25 cellular contexts compared by ENCODE assay signal in genomic region chr6:75491302-75491701, GRCh38. TPM values are rescaled to one million over a fixed set of nuclear protein-coding genes. Genes with fewer than 3 reads are reported as not detected.
DNase-seq lines count a peak whose midpoint lies in the region; ATAC-seq and TF ChIP-seq lines count a peak whose summit lies in the region.
"Had no signal": no experiment of that assay in that cellular context is flagged by ENCODE, and none has a peak within 500 bp of the region (broad histone marks: within the 10 kb centered on the region; RNA-seq: fewer than 3 reads in every experiment).

No MANE protein-coding gene starts in this region.

- no peak overlapping the region for H3K4me2 ChIP-seq in IMR-90 (ENCODE audit: low read depth, low read length)
- H3K4me2 ChIP-seq: GM23338 had no signal

- no peak overlapping the region for H3K56ac ChIP-seq in IMR-90 (ENCODE audit: extremely low read depth, insufficient read depth, low read length)

- ATAC-seq in IMR-90 (ENCODE audit: low read depth) (no peak), heart right ventricle (peak; percentile 26 to 71 (median 56)), HG03460 (IDR thresholded peaks at IDR 0.05; ENCODE audit: unreplicated experiment) (no peak)
- ATAC-seq: effector memory CD8-positive, alpha-beta T cell; GM23338; mucosa of descending colon; sciatic nerve; stimulated activated naive CD8-positive, alpha-beta T cell treated with anti-CD3 and anti-CD28 coated beads, Interleukin-15, Interleukin-2, amounts not matched to agents 100 U/mL and 50 U/mL, for 24 hours had no signal

- intact Hi-C loops in IMR-90 (cut with micrococcal nuclease) (no loop called here), heart right ventricle (cut with DNase I) (loop anchor here in 4 of 10 donors (2.0 to 10.0 kb wide), 7 partner anchors 54 to 124 kb away; no protein-coding TSS in a partner anchor), tibial artery (cut with DNase I; ENCODE audit: low total_unique reads) (loop anchor here (10.0 kb wide), 1 partner anchor 113 kb away; the partner anchor contains the start of gene SENP6), colonic mucosa (cut with DNase I) (no loop called here)

- H3K27me3 ChIP-seq in IMR-90 (ENCODE audit: control insufficient read depth, insufficient read depth, low read length) (no peaks in the 10 kb centered on the region), heart right ventricle (no peaks in the 10 kb centered on the region), muscle layer of duodenum (ENCODE audit: low read depth, low read length) (no peaks in the 10 kb centered on the region), tibial artery (no peaks in the 10 kb centered on the region), colonic mucosa (no peaks in the 10 kb centered on the region)

- DNase-seq in IMR-90 (no peak), heart right ventricle (peak in 1 of 2 donors; percentile 57), tibial artery (no peak), colonic mucosa (no peak), GM13976 (ENCODE audit: low spot score) (no peak)
- no peak for DNase-seq in stimulated activated naive CD4-positive, alpha-beta T cell (lab: John Stamatoyannopoulos, UW)
- DNase-seq: activated CD4-positive, alpha-beta T cell treated with anti-CD3 and anti-CD28 coated beads, Interleukin-2, amount 10 ng/mL, durations not matched to agents 24 days and 14 days; activated gamma-delta T cell treated with Interleukin-2 at 50 U/mL for 16 hours; amniotic stem cell; cerebellar nuclear complex; DMS 273 treated with DMSO at 0.1 percent for 48 hours; effector memory CD8-positive, alpha-beta T cell; mucosa of descending colon; NCI-H1105; NCI-H2107; NCI-H510A treated with DMSO at 0.1 percent for 48 hours; occipital lobe; stimulated activated CD4-positive, alpha-beta T cell treated with anti-CD3 and anti-CD28 coated beads, Interleukin-1b, Interleukin-23, amount 100 ng/mL, for 48 hours; stimulated activated naive CD8-positive, alpha-beta T cell treated with anti-CD3 and anti-CD28 coated beads, Interleukin-15, Interleukin-2, amounts not matched to agents 100 U/mL and 50 U/mL, for 24 hours had no signal

- no peak overlapping the region for H3K4ac ChIP-seq in IMR-90 (ENCODE audit: low read depth, low read length)

- H4K20me1 ChIP-seq in IMR-90 (ENCODE audit: insufficient read depth, low read length) = no peaks in the 10 kb centered on the region

- H2BK20ac ChIP-seq in IMR-90 (ENCODE audit: low read depth, low read length) = 0 out of 2 replicates have a peak overlapping the region, but pooled peaks have one; percentile 14

- H4K91ac ChIP-seq in IMR-90 (ENCODE audit: insufficient read depth, low read depth, low read length) = no peak overlapping the region

- H3K14ac ChIP-seq in IMR-90 (replicated peaks; ENCODE audit: low read depth, low read length) = no peak overlapping the region

- no peak overlapping the region for H2AK5ac ChIP-seq in IMR-90 (ENCODE audit: low read depth, low read length)

- no CpG with 5 or more reads among the region's 1 CpG for WGBS in IMR-90 (ENCODE audit: extremely low coverage in 2 of 2, insufficient read length in 1 of 2), 2 experiments
- WGBS in heart right ventricle, 2 donors = 22 to 53% methylated on average over 1 of the region's 1 CpG

- no TSS peak for BruUV-seq in IMR-90 (replicated peaks; lab: Mats Ljungman, UMichigan)

- H2AK9ac ChIP-seq in IMR-90 (replicated peaks; ENCODE audit: low read depth, low read length, poor library complexity) = no peak overlapping the region

- no peak overlapping the region for H4K8ac ChIP-seq in IMR-90 (ENCODE audit: low read depth in 2 of 2, low read length in 2 of 2)

- no peak overlapping the region for H2BK5ac ChIP-seq in IMR-90 (ENCODE audit: low read depth, low read length, poor library complexity, severe bottlenecking)

- in situ Hi-C loops in IMR-90 (cut with MboI; ENCODE audit: low sequenced_read_pairs) (no loop called here), GM13976 (cut with MboI; ENCODE audit: low sequenced_read_pairs, unreplicated experiment) (no loop called here)

- dilution Hi-C loops in IMR-90 (cut with HindIII; ENCODE audit: low sequenced_read_pairs, unreplicated experiment) = no loop called here

- H3K36me3 ChIP-seq in IMR-90 (ENCODE audit: control insufficient read depth, insufficient read depth, low read length) (no peaks in the 10 kb centered on the region), heart right ventricle (peaks cover 0 to 6% (median 0%) of the 10 kb centered on the region in 9 donors), muscle layer of duodenum (ENCODE audit: control insufficient read depth in 1 of 2, insufficient read depth in 2 of 2, low read length in 2 of 2) (no peaks in the 10 kb centered on the region), tibial artery (no peaks in the 10 kb centered on the region), colonic mucosa (no peaks in the 10 kb centered on the region)

- H3K18ac ChIP-seq in IMR-90 (ENCODE audit: low read depth, low read length) = no peak overlapping the region

- no peak overlapping the region for H3K23ac ChIP-seq in IMR-90 (ENCODE audit: low read depth, low read length)

- no peak overlapping the region for H2BK120ac ChIP-seq in IMR-90 (ENCODE audit: low read depth, low read length)

- no peak overlapping the region for H2BK15ac ChIP-seq in IMR-90 (ENCODE audit: low read depth, low read length)

- POLR2A ChIA-PET in IMR-90 (lab: Charles Lee; ENCODE audit: unreplicated experiment) = no interaction called here

- H3K9me1 ChIP-seq in IMR-90 (ENCODE audit: insufficient read depth, low read length) = no peaks in the 10 kb centered on the region

- CTCF ChIA-PET in IMR-90 (lab: Yijun Ruan, JAX) = no interaction called here

- no peak for TF ChIP-seq POLR2A in IMR-90 (IDR thresholded peaks at IDR 0.05; ENCODE audit: low read depth, low read length)

- H3K9me3 ChIP-seq in IMR-90 (ENCODE audit: control insufficient read depth, insufficient read depth, low read length) = no peaks in the 10 kb centered on the region
- H3K9me3 ChIP-seq in heart right ventricle = no peaks in the 10 kb centered on the region
- H3K9me3 ChIP-seq in muscle layer of duodenum (ENCODE audit: control insufficient read depth in 1 of 2, low read length in 2 of 2) = no peaks in the 10 kb centered on the region
- H3K9me3 ChIP-seq in tibial artery = no peaks in the 10 kb centered on the region
- no peaks in the 10 kb centered on the region for H3K9me3 ChIP-seq in colonic mucosa
- H3K9me3 ChIP-seq: mucosa of descending colon had no signal

- no peak overlapping the region for H3K27ac ChIP-seq in IMR-90 (ENCODE audit: insufficient read depth, low read length)
- H3K27ac ChIP-seq in heart right ventricle = peak overlapping the region; percentile 75 to 95 (median 90)
- H3K27ac ChIP-seq in muscle layer of duodenum (ENCODE audit: low read length) = peak overlapping the region; percentile 94
- peak overlapping the region; percentile 78 to 91 for H3K27ac ChIP-seq in tibial artery
- H3K27ac ChIP-seq in colonic mucosa = no peak overlapping the region

- TF ChIP-seq RAD21 in IMR-90 (IDR thresholded peaks at IDR 0.05; ENCODE audit: low read length) = no peak

- no peak overlapping the region for H3K4me3 ChIP-seq in IMR-90 (ENCODE audit: insufficient read depth, low read depth, low read length)
- H3K4me3 ChIP-seq in heart right ventricle = peak overlapping the region; percentile 38 to 71 (median 56)
- peak overlapping the region; percentile 60 to 74 for H3K4me3 ChIP-seq in muscle layer of duodenum (ENCODE audit: low read depth in 1 of 2, low read length in 2 of 2)
- H3K4me3 ChIP-seq in tibial artery = peak overlapping the region; percentile 50 to 55
- H3K4me3 ChIP-seq in colonic mucosa = no peak overlapping the region
- H3K4me3 ChIP-seq: GM23338, mucosa of descending colon had no signal

- H3K79me1 ChIP-seq in IMR-90 (ENCODE audit: low read depth in 1 of 2, low read length in 2 of 2) = no peaks in the 10 kb centered on the region

- peaks cover 3% of the 10 kb centered on the region; the same call in 1 of the 2 replicates for H3K4me1 ChIP-seq in IMR-90 (ENCODE audit: control insufficient read depth, insufficient read depth, low read length)
- H3K4me1 ChIP-seq in heart right ventricle = peaks cover 0 to 71% (median 60%) of the 10 kb centered on the region in 9 donors
- peaks cover 0 to 14% of the 10 kb centered on the region in 2 donors for H3K4me1 ChIP-seq in muscle layer of duodenum (ENCODE audit: control insufficient read depth in 1 of 2, insufficient read depth in 2 of 2, low read length in 2 of 2)
- peaks cover 0 to 62% (median 20%) of the 10 kb centered on the region in 4 donors for H3K4me1 ChIP-seq in tibial artery
- H3K4me1 ChIP-seq in colonic mucosa = no peaks in the 10 kb centered on the region

- no peak overlapping the region for H4K5ac ChIP-seq in IMR-90 (ENCODE audit: low read depth, low read length)

- H3K9ac ChIP-seq in IMR-90 (ENCODE audit: low read depth, low read length) (no peak overlapping the region), colonic mucosa (ENCODE audit: low read depth in 2 of 2, low read length in 2 of 2) (no peak overlapping the region)

- TF ChIP-seq CTCF in IMR-90 (conservative IDR thresholded peaks at IDR 0.05; ENCODE audit: low read depth, low read length) = no peak
- TF ChIP-seq CTCF in heart right ventricle (IDR thresholded peaks at IDR 0.05) = no peak
- no peak for TF ChIP-seq CTCF in tibial artery (IDR thresholded peaks at IDR 0.05)
- no peak for TF ChIP-seq CTCF in colonic mucosa (IDR thresholded peaks at IDR 0.05)
- no peak for TF ChIP-seq CTCF in GM13976 (IDR thresholded peaks at IDR 0.05; ENCODE audit: borderline replicate concordance, control extremely low read depth, extremely low read depth, insufficient read depth, missing control alignments)

- no peak overlapping the region for H2AFZ ChIP-seq in IMR-90 (replicated peaks; ENCODE audit: low read length, poor library complexity)
- H2AFZ ChIP-seq: GM23338 had no signal

TF ChIP-seq in IMR-90, 13 proteins besides CTCF, POLR2A, EP300 and RAD21 (continues in another document):
- TF ChIP-seq FOS (IDR thresholded peaks at IDR 0.05; ENCODE audit: low read depth, low read length) (no peak), NFE2L2 (IDR thresholded peaks at IDR 0.05; ENCODE audit: low read depth, low read length) (no peak), CEBPB (IDR thresholded peaks at IDR 0.05; ENCODE audit: low read depth, low read length) (no peak), MXI1 (IDR thresholded peaks at IDR 0.05; ENCODE audit: borderline replicate concordance, low read depth, low read length) (no peak), CHD1 (IDR thresholded peaks at IDR 0.05; ENCODE audit: low read depth, low read length) (no peak), SMC3 (IDR thresholded peaks at IDR 0.05; ENCODE audit: low read depth, low read length) (no peak), RFX5 (IDR thresholded peaks at IDR 0.05; ENCODE audit: low read depth, low read length) (no peak), BHLHE40 (IDR thresholded peaks at IDR 0.05; ENCODE audit: low read depth, low read length) (no peak)

RNA-seq across cellular contexts. Expression of gene FILIP1, which starts 2.3 kb away (rescaled TPM):
- total RNA-seq in IMR-90 (2012; rRNA removed) = under 0.01 TPM in 2 replicates
- 0.03 TPM in 1 of 2 replicates, not detected in the other for polyA plus RNA-seq in IMR-90 (2012; rRNA removed)
- polyA plus RNA-seq in IMR-90 (2012; cell fraction: cytosol; rRNA removed) = 0.01 and 0.02 TPM in 2 replicates
- 0.01 TPM in 1 of 2 replicates, not detected in the other for polyA plus RNA-seq in IMR-90 (2012; cell fraction: nucleus; rRNA removed; ENCODE audit: low replicate concordance)
- 100 to 1,000 TPM; 112 to 269 (median 205) TPM for total RNA-seq in heart right ventricle
- polyA plus RNA-seq in heart right ventricle = 10 to 100 TPM; 16.8 to 73.2 TPM
- 1 to 10 TPM in 1 of 2 donors, under 1 TPM in 1; 0.57 to 6.5 TPM for total RNA-seq in colonic mucosa
- total RNA-seq: activated CD4-positive, alpha-beta T cell treated with anti-CD3 and anti-CD28 coated beads, Interleukin-2, amount 10 ng/mL, durations not matched to agents 24 days and 14 days; G401 had no signal
- polyA plus RNA-seq: CD14-positive monocyte had no signal

Comparison
In these comparisons a context has a peak if more than half of its experiments do, and no peak if none do; other contexts are left out.
1. ATAC-seq: peak in heart right ventricle (8 of 8); none in IMR-90 (single experiment) and HG03460 (single experiment).
2. H3K27ac ChIP-seq: peak in heart right ventricle (10 of 10), muscle layer of duodenum (single experiment) and tibial artery (2 of 2); none in IMR-90 (single experiment) and colonic mucosa (single experiment).
3. H3K4me3 ChIP-seq: peak in heart right ventricle (10 of 10), muscle layer of duodenum (2 of 2) and tibial artery (2 of 2); none in IMR-90 (single experiment) and colonic mucosa (single experiment).
4. RNA of gene FILIP1, which starts 2.3 kb away (total RNA-seq): 112 to 269 TPM in heart right ventricle; 0.57 to 6.5 TPM in colonic mucosa and under 0.01 TPM in IMR-90; every median in the first group is over 10 times any median in the second.